ENCODE assay signal across 10 cellular contexts in genomic region chr3:25428003-25428861, GRCh38. TPM values are rescaled to one million over a fixed set of nuclear protein-coding genes. Genes with fewer than 3 reads are reported as not detected.
DNase-seq lines count a peak whose midpoint lies in the region; ATAC-seq and TF ChIP-seq lines count a peak whose summit lies in the region.
"Had no signal": no experiment of that assay in that cellular context is flagged by ENCODE, and none has a peak within 500 bp of the region (broad histone marks: within the 10 kb centered on the region; RNA-seq: fewer than 3 reads in every experiment).

TSS of gene RARB (plus strand) at chr3:25428263. CDS start at chr3:25428732, 469 bp downstream.

- TF ChIP-seq CTCF in brain microvascular endothelial cell (IDR thresholded peaks at IDR 0.05; ENCODE audit: low read depth, low read length, missing control alignments): no peak

- peak; percentile 69 for ATAC-seq in GM19351 (IDR thresholded peaks at IDR 0.05; ENCODE audit: unreplicated experiment)
- ATAC-seq in GM21576 (IDR thresholded peaks at IDR 0.05; ENCODE audit: unreplicated experiment): no peak
- ATAC-seq: GM12878 had no signal

- peak within 1 kb of the TSS; percentile 99 for H3K27ac ChIP-seq in brain microvascular endothelial cell

- no peaks in the 10 kb centered on the region for H3K27me3 ChIP-seq in brain microvascular endothelial cell (replicated peaks)

- H3K4me3 ChIP-seq in brain microvascular endothelial cell (ENCODE audit: low read depth, low read length): peak within 1 kb of the TSS; percentile 90
- H3K4me3 ChIP-seq: GM12878 had no signal

- DNase-seq in A172 (ENCODE audit: low spot score) (peak; percentile 72), NCI-H2171 treated with DMSO at 0.1 percent for 48 hours (lab: John Stamatoyannopoulos, UW) (peak; percentile 72), brain microvascular endothelial cell (peak; percentile 99), hypothalamus (lab: John Stamatoyannopoulos, UW) (peak in 45 of 51 donors; percentile 3 to 85 (median 29)), pulmonary artery endothelial cell (ENCODE audit: low read depth, low spot score) (peak; percentile 81), NCI-H2196 treated with DMSO at 0.1 percent for 48 hours (lab: John Stamatoyannopoulos, UW; ENCODE audit: unreplicated experiment) (no peak)

- in situ Hi-C loops in brain microvascular endothelial cell (cut with HindIII; ENCODE audit: low pct_ligation_motif_present, low sequenced_read_pairs): no loop called here

- no peaks in the 10 kb centered on the region for H3K36me3 ChIP-seq in brain microvascular endothelial cell (replicated peaks)

RNA-seq across cellular contexts. Expression of gene RARB, which starts in this region (rescaled TPM):
- total RNA-seq in A172 (2014; rRNA removed; shearing (Covaris generic)): 0.62 and 0.71 TPM in 2 replicates
- total RNA-seq in pulmonary artery endothelial cell: 28.9 and 32.0 TPM in 2 replicates
- total RNA-seq: GM12878, mononuclear cell had no signal

Comparison
In these comparisons a context has a peak if more than half of its experiments do, and no peak if none do; other contexts are left out.
1. RNA of gene RARB (total RNA-seq): 28.9 to 32.0 TPM in pulmonary artery endothelial cell; 0.62 to 0.71 TPM in A172; every median in the first group is over 10 times any median in the second.
2. Peak in DNase-seq in A172; RNA of the gene not detected or under 1 TPM.